Comparison of ENCODE assay signal across 18 cellular contexts in genomic region chr5:139605887-139606286, GRCh38. TPM values are rescaled to one million over a fixed set of nuclear protein-coding genes. Genes with fewer than 3 reads are reported as not detected.
DNase-seq lines count a peak whose midpoint lies in the region; ATAC-seq and TF ChIP-seq lines count a peak whose summit lies in the region.
"Had no signal": no experiment of that assay in that cellular context is flagged by ENCODE, and none has a peak within 500 bp of the region (broad histone marks: within the 10 kb centered on the region; RNA-seq: fewer than 3 reads in every experiment).

No MANE protein-coding gene starts in this region.

- H3K4me3 ChIP-seq in A673 (ENCODE audit: low read depth, low read length, poor library complexity, severe bottlenecking) (no peak overlapping the region), hepatocyte (no peak overlapping the region)
- H3K4me3 ChIP-seq: suprapubic skin had no signal

- H3K9me3 ChIP-seq in A673 (ENCODE audit: low read depth, low read length, poor library complexity, severe bottlenecking) (no peaks in the 10 kb centered on the region), hepatocyte (ENCODE audit: low read depth) (no peaks in the 10 kb centered on the region)
- H3K9me3 ChIP-seq: suprapubic skin had no signal

- DNase-seq in A673 (ENCODE audit: low spot score) (peak; percentile 12), CD14-positive monocyte (ENCODE audit: low spot score) (no peak), endothelial cell (ENCODE audit: low spot score) (no peak), erythroblast (lab: John Stamatoyannopoulos, UW) (no peak), GOT3 (lab: John Stamatoyannopoulos, UW) (no peak), hepatocyte (ENCODE audit: low spot score) (no peak)
- DNase-seq: activated CD8-positive, alpha-beta memory T cell treated with anti-CD3 and anti-CD28 coated beads for 24 hours; activated effector memory CD4-positive, alpha-beta T cell treated with anti-CD3 and anti-CD28 coated beads, Interleukin-2, amount 50 U/mL, for 16 hours; anterior cingulate cortex; kidney; NCI-H1436; NCI-H345; small intestine; stimulated activated CD4-positive, alpha-beta T cell treated with anti-CD3 and anti-CD28 coated beads, Interleukin-4, amount 100 ng/mL, for 1 hour had no signal

- 98% methylated on average over 8 of the region's 8 CpGs for WGBS in hepatocyte (ENCODE audit: low lambda C conversion rate, missing lambda C conversion rate)

- no peaks in the 10 kb centered on the region for H3K9me2 ChIP-seq in hepatocyte (replicated peaks; ENCODE audit: insufficient read depth)

- BruUV-seq in A673 (replicated peaks; lab: Mats Ljungman, UMichigan), result no TSS peak

- H3K9me3 Mint-ChIP-seq in CD14-positive monocyte, result no peaks in the 10 kb centered on the region
- no peaks in the 10 kb centered on the region for H3K9me3 Mint-ChIP-seq in IgD-negative memory B cell
- H3K9me3 Mint-ChIP-seq in endothelial cell (ENCODE audit: unreplicated experiment), result no peaks in the 10 kb centered on the region
- H3K9me3 Mint-ChIP-seq: neural crest cell had no signal

- POLR2A ChIA-PET in A673 (lab: Charles Lee; ENCODE audit: low non-redundant PET), result interaction anchor here (0.6 kb wide), 1 partner anchor 1122 kb away, joined by 3 read pairs; no protein-coding TSS in a partner anchor

- no peak for ATAC-seq in HG02623 (IDR thresholded peaks at IDR 0.05; ENCODE audit: unreplicated experiment)

- H3K79me2 ChIP-seq in hepatocyte, result peaks cover 95% of the 10 kb centered on the region

- H3K27me3 Mint-ChIP-seq in CD14-positive monocyte (ENCODE audit: low read depth in 3 of 3) (no peaks in the 10 kb centered on the region), IgD-negative memory B cell (no peaks in the 10 kb centered on the region), endothelial cell (ENCODE audit: unreplicated experiment) (no peaks in the 10 kb centered on the region)

- H3K36me3 Mint-ChIP-seq in CD14-positive monocyte, result peaks cover 24 to 62% of the 10 kb centered on the region in 2 donors
- H3K36me3 Mint-ChIP-seq in IgD-negative memory B cell, result peaks cover 2% of the 10 kb centered on the region
- H3K36me3 Mint-ChIP-seq in endothelial cell (ENCODE audit: low read depth, unreplicated experiment), result peaks cover 11% of the 10 kb centered on the region

- peaks cover 20% of the 10 kb centered on the region for H3K36me3 ChIP-seq in A673 (ENCODE audit: insufficient read depth, low read length, poor library complexity, severe bottlenecking)
- H3K36me3 ChIP-seq in hepatocyte (replicated peaks; ENCODE audit: insufficient read depth, low read depth), result no peaks in the 10 kb centered on the region

- H3K27ac ChIP-seq in A673 (ENCODE audit: low read depth, low read length, poor library complexity, severe bottlenecking) (no peak overlapping the region), hepatocyte (no peak overlapping the region)
- H3K27ac ChIP-seq: suprapubic skin had no signal

- TF ChIP-seq POLR2A in erythroblast (IDR thresholded peaks at IDR 0.05; ENCODE audit: low read length), result no peak

- peaks cover 19% of the 10 kb centered on the region for H4K20me1 ChIP-seq in hepatocyte (ENCODE audit: insufficient read depth, poor library complexity, severe bottlenecking)

- TF ChIP-seq CTCF in A673 (conservative IDR thresholded peaks at IDR 0.05; ENCODE audit: low read depth, low read length), result no peak
- TF ChIP-seq CTCF in CD14-positive monocyte (IDR thresholded peaks at IDR 0.05), result no peak
- no peak for TF ChIP-seq CTCF in endothelial cell (IDR thresholded peaks at IDR 0.05; ENCODE audit: unreplicated experiment)
- no peak for TF ChIP-seq CTCF in hepatocyte (IDR thresholded peaks at IDR 0.05; ENCODE audit: poor library complexity)

- H3K4me3 Mint-ChIP-seq in CD14-positive monocyte, result no peak overlapping the region
- peak overlapping the region in 3 of 4 donors; percentile 34 to 70 (median 46) for H3K4me3 Mint-ChIP-seq in IgD-negative memory B cell
- H3K4me3 Mint-ChIP-seq in endothelial cell (ENCODE audit: unreplicated experiment), result no peak overlapping the region
- H3K4me3 Mint-ChIP-seq: neural crest cell had no signal

- H3K4me1 Mint-ChIP-seq in CD14-positive monocyte, result no peaks in the 10 kb centered on the region
- H3K4me1 Mint-ChIP-seq in IgD-negative memory B cell, result peaks cover 19 to 25% (median 22%) of the 10 kb centered on the region in 3 donors
- peaks cover 5% of the 10 kb centered on the region for H3K4me1 Mint-ChIP-seq in endothelial cell (ENCODE audit: unreplicated experiment)
- H3K4me1 Mint-ChIP-seq: neural crest cell had no signal

- H2AFZ ChIP-seq in hepatocyte, result no peak overlapping the region

- no peaks in the 10 kb centered on the region for H3K27me3 ChIP-seq in A673 (replicated peaks; ENCODE audit: insufficient read depth, low read depth, low read length, poor library complexity)
- H3K27me3 ChIP-seq in hepatocyte, result no peaks in the 10 kb centered on the region
- H3K27me3 ChIP-seq: suprapubic skin had no signal

- CTCF ChIA-PET in A673 (lab: Charles Lee), result no interaction called here

- H3K27ac Mint-ChIP-seq in CD14-positive monocyte (peak overlapping the region in 5 of 7 donors; percentile 27 to 64 (median 51)), IgD-negative memory B cell (peak overlapping the region; percentile 26 to 83 (median 41)), endothelial cell (ENCODE audit: unreplicated experiment) (peak overlapping the region; percentile 68)

- intact Hi-C loops in A673 (cut with micrococcal nuclease; ENCODE audit: unreplicated experiment) (no loop called here), CD14-positive monocyte (cut with micrococcal nuclease) (no loop called here)

- no peak overlapping the region for H3K4me2 ChIP-seq in hepatocyte

- H3K4me1 ChIP-seq in A673 (ENCODE audit: insufficient read depth, low read length, poor library complexity, severe bottlenecking) (no peaks in the 10 kb centered on the region), hepatocyte (ENCODE audit: insufficient read depth) (no peaks in the 10 kb centered on the region)
- H3K4me1 ChIP-seq: suprapubic skin had no signal

RNA-seq across cellular contexts. Expression of gene CXXC5, which starts 42.3 kb away (rescaled TPM):
- total RNA-seq in A673 (2021) (56.4 and 57.2 TPM in 2 replicates), endothelial cell (ENCODE audit: unreplicated experiment) (37.3 TPM), hepatocyte (90.9 and 110 TPM in 2 replicates)
- polyA plus RNA-seq in CD14-positive monocyte (10 to 100 TPM; 33.7 to 37.2 TPM), IgD-negative memory B cell (447 TPM), hepatocyte (98.7 and 106 TPM in 2 replicates)

RNA-seq across cellular contexts. Expression of gene UBE2D2, which starts 44.7 kb away (rescaled TPM):
- total RNA-seq in A673 (2021) (186 and 202 TPM in 2 replicates), endothelial cell (ENCODE audit: unreplicated experiment) (214 TPM), hepatocyte (85.9 and 100.0 TPM in 2 replicates)
- polyA plus RNA-seq in CD14-positive monocyte (100 to 1,000 TPM; 133 to 167 TPM), IgD-negative memory B cell (313 TPM), hepatocyte (167 and 182 TPM in 2 replicates)

Comparison
In these comparisons a context has a peak if more than half of its experiments do, and no peak if none do; other contexts are left out.
1. H3K4me3 Mint-ChIP-seq: peak in IgD-negative memory B cell (3 of 4); none in CD14-positive monocyte (0 of 2) and endothelial cell (single experiment).
2. Peak in every context shown above with its lines, with median percentiles within 50 percentile points of each other: H3K27ac Mint-ChIP-seq.